ENCODE assay signal across 1 cellular context in genomic region chr3:173690542-173690941, GRCh38.
TF ChIP-seq lines count a peak whose summit lies in the region.

No MANE protein-coding gene starts in this region.

TF ChIP-seq in IMR-90, 13 proteins besides CTCF, POLR2A, EP300 and RAD21:
- no peak for TF ChIP-seq MXI1 (IDR thresholded peaks at IDR 0.05; ENCODE audit: borderline replicate concordance, low read depth, low read length)
- TF ChIP-seq CHD1 (IDR thresholded peaks at IDR 0.05; ENCODE audit: low read depth, low read length) = no peak
- no peak for TF ChIP-seq SMC3 (IDR thresholded peaks at IDR 0.05; ENCODE audit: low read depth, low read length)
- TF ChIP-seq BHLHE40 (IDR thresholded peaks at IDR 0.05; ENCODE audit: low read depth, low read length) = no peak
- TF ChIP-seq, protein P1, sequence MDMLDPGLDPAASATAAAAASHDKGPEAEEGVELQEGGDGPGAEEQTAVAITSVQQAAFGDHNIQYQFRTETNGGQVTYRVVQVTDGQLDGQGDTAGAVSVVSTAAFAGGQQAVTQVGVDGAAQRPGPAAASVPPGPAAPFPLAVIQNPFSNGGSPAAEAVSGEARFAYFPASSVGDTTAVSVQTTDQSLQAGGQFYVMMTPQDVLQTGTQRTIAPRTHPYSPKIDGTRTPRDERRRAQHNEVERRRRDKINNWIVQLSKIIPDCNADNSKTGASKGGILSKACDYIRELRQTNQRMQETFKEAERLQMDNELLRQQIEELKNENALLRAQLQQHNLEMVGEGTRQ (IDR thresholded peaks at IDR 0.05; ENCODE audit: low read depth, low read length) = no peak
- TF ChIP-seq RFX5 (IDR thresholded peaks at IDR 0.05; ENCODE audit: low read depth, low read length) = no peak
- no peak for TF ChIP-seq CEBPB (IDR thresholded peaks at IDR 0.05; ENCODE audit: low read depth, low read length)
- no peak for TF ChIP-seq MAFK (IDR thresholded peaks at IDR 0.05; ENCODE audit: low read depth, low read length)
- TF ChIP-seq RCOR1 (IDR thresholded peaks at IDR 0.05; ENCODE audit: insufficient replicate concordance, low read length) = no peak
- no peak for TF ChIP-seq MAZ (IDR thresholded peaks at IDR 0.05; ENCODE audit: borderline replicate concordance, low read depth, low read length)
- TF ChIP-seq FOS (IDR thresholded peaks at IDR 0.05; ENCODE audit: low read depth, low read length) = no peak
- TF ChIP-seq, protein P2, sequence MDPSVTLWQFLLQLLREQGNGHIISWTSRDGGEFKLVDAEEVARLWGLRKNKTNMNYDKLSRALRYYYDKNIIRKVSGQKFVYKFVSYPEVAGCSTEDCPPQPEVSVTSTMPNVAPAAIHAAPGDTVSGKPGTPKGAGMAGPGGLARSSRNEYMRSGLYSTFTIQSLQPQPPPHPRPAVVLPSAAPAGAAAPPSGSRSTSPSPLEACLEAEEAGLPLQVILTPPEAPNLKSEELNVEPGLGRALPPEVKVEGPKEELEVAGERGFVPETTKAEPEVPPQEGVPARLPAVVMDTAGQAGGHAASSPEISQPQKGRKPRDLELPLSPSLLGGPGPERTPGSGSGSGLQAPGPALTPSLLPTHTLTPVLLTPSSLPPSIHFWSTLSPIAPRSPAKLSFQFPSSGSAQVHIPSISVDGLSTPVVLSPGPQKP (IDR thresholded peaks at IDR 0.05; ENCODE audit: borderline replicate concordance, low read depth, low read length) = no peak
- TF ChIP-seq NFE2L2 (IDR thresholded peaks at IDR 0.05; ENCODE audit: low read depth, low read length) = no peak
